ENCODE assay signal across 1 cellular context in genomic region chr17:81306898-81307510, GRCh38.
TF ChIP-seq lines count a peak whose summit lies in the region.

No MANE protein-coding gene starts in this region.

TF ChIP-seq in H1, 55 proteins besides CTCF, POLR2A, EP300 and RAD21 (continued from another document):
- TF ChIP-seq KDM1A (IDR thresholded peaks at IDR 0.05; ENCODE audit: borderline replicate concordance, low read length): no peak
- no peak for TF ChIP-seq POLR2AphosphoS5 (IDR thresholded peaks at IDR 0.05; ENCODE audit: low read depth, low read length)
- no peak for TF ChIP-seq SIX5 (IDR thresholded peaks at IDR 0.05; ENCODE audit: low read depth, low read length)
- no peak for TF ChIP-seq RXRA (IDR thresholded peaks at IDR 0.05; ENCODE audit: insufficient read depth, low read depth, low read length)
- TF ChIP-seq CBX8 (IDR thresholded peaks at IDR 0.05; ENCODE audit: borderline replicate concordance, low read depth, low read length): no peak
- no peak for TF ChIP-seq CBX5 (IDR thresholded peaks at IDR 0.05; ENCODE audit: low read depth, low read length)
- TF ChIP-seq CEBPB (IDR thresholded peaks at IDR 0.05; ENCODE audit: low read depth, low read length): no peak
- TF ChIP-seq ZNF274 (IDR thresholded peaks at IDR 0.05; ENCODE audit: borderline replicate concordance, extremely low read depth, low read length): no peak
- no peak for TF ChIP-seq MAX (IDR thresholded peaks at IDR 0.05)
- TF ChIP-seq SIN3A (conservative IDR thresholded peaks at IDR 0.05 in 1 of 2, IDR thresholded peaks at IDR 0.05 in 1 of 2; ENCODE audit: low read depth in 1 of 2, low read length in 2 of 2): no peak
- no peak for TF ChIP-seq POU5F1 (IDR thresholded peaks at IDR 0.05; ENCODE audit: low read depth, low read length)
- TF ChIP-seq E2F6 (IDR thresholded peaks at IDR 0.05): no peak
